ENCODE assay signal across 12 cellular contexts in genomic region chr18:64713284-64713683, GRCh38.
DNase-seq lines count a peak whose midpoint lies in the region; ATAC-seq and TF ChIP-seq lines count a peak whose summit lies in the region.
"Had no signal": no experiment of that assay in that cellular context is flagged by ENCODE, and none has a peak within 500 bp of the region (broad histone marks: within the 10 kb centered on the region; RNA-seq: fewer than 3 reads in every experiment).

No MANE protein-coding gene starts in this region.

- DNase-seq in GM12864 (ENCODE audit: low read depth) = peak; percentile 5
- peak; percentile 87 for DNase-seq in OCI-LY7 (ENCODE audit: low spot score)
- DNase-seq in NCI-H748 (lab: John Stamatoyannopoulos, UW; ENCODE audit: unreplicated experiment) = no peak
- DNase-seq in activated naive CD8-positive, alpha-beta T cell treated with anti-CD3 and anti-CD28 coated beads, Interleukin-2, amount 50 U/mL, for 24 hours = no peak
- DNase-seq in stimulated activated CD4-positive, alpha-beta T cell treated with anti-CD3 and anti-CD28 coated beads, Interleukin-4, amount 100 ng/mL, for 24 hours = no peak
- DNase-seq in stimulated activated CD4-positive, alpha-beta T cell treated with anti-CD3 and anti-CD28 coated beads, Interleukin-2, amount 100 ng/mL, for 48 hours = no peak
- DNase-seq: activated CD4-positive, alpha-beta T cell treated with anti-CD3 and anti-CD28 coated beads for 48 hours; Kasumi-1; mesendoderm had no signal

- no peaks in the 10 kb centered on the region for H3K36me3 Mint-ChIP-seq in activated naive CD8-positive, alpha-beta T cell treated with anti-CD3 and anti-CD28 coated beads, Interleukin-2, amount 50 U/mL, for 24 hours (ENCODE audit: low read depth)

- peaks cover 19% of the 10 kb centered on the region for H3K36me3 ChIP-seq in OCI-LY7 (ENCODE audit: insufficient read depth, low read length)

- H3K4me1 ChIP-seq in OCI-LY7 (ENCODE audit: insufficient read depth, low read length, poor library complexity, severe bottlenecking) = peaks cover 35% of the 10 kb centered on the region

- H3K9me2 ChIP-seq in OCI-LY7 (ENCODE audit: insufficient read depth, low read length) = no peaks in the 10 kb centered on the region

- CTCF ChIA-PET in OCI-LY7 (lab: Charles Lee; ENCODE audit: unreplicated experiment) = no interaction called here

- H3K4me1 Mint-ChIP-seq in activated naive CD8-positive, alpha-beta T cell treated with anti-CD3 and anti-CD28 coated beads, Interleukin-2, amount 50 U/mL, for 24 hours = peaks cover 5% of the 10 kb centered on the region

- BruUV-seq in OCI-LY7 (replicated peaks; lab: Mats Ljungman, UMichigan) = no TSS peak

- H2AFZ ChIP-seq in OCI-LY7 (ENCODE audit: low read length) = peak overlapping the region; percentile 81; the same call in 1 of the 2 replicates

- peak overlapping the region; percentile 58 for H3K4me2 ChIP-seq in OCI-LY7 (ENCODE audit: low read length)

- ATAC-seq in GM21360 (IDR thresholded peaks at IDR 0.05; ENCODE audit: unreplicated experiment) (peak; percentile 94), HG03108 (IDR thresholded peaks at IDR 0.05; ENCODE audit: unreplicated experiment) (peak; percentile 86)
- ATAC-seq in activated naive CD8-positive, alpha-beta T cell treated with anti-CD3 and anti-CD28 coated beads, Interleukin-2, amount 50 U/mL, for 24 hours = no peak

- no peak overlapping the region for H3K4me3 Mint-ChIP-seq in activated naive CD8-positive, alpha-beta T cell treated with anti-CD3 and anti-CD28 coated beads, Interleukin-2, amount 50 U/mL, for 24 hours

- H3K79me2 ChIP-seq in OCI-LY7 (ENCODE audit: insufficient read depth, low read depth, low read length) = no peaks in the 10 kb centered on the region

- no peaks in the 10 kb centered on the region for H3K9me3 Mint-ChIP-seq in activated naive CD8-positive, alpha-beta T cell treated with anti-CD3 and anti-CD28 coated beads, Interleukin-2, amount 50 U/mL, for 24 hours

- H3K27me3 Mint-ChIP-seq in activated naive CD8-positive, alpha-beta T cell treated with anti-CD3 and anti-CD28 coated beads, Interleukin-2, amount 50 U/mL, for 24 hours = no peaks in the 10 kb centered on the region

- H3K27ac ChIP-seq in OCI-LY7 (ENCODE audit: low read depth, low read length, poor library complexity, severe bottlenecking) = peak overlapping the region; percentile 89
- H3K27ac ChIP-seq: C4-2B had no signal

- H3K9me3 ChIP-seq in OCI-LY7 (ENCODE audit: low read length) = no peaks in the 10 kb centered on the region

- no peak for TF ChIP-seq CTCF in GM12864 (IDR thresholded peaks at IDR 0.05; ENCODE audit: low read depth, low read length, missing control alignments)
- no peak for TF ChIP-seq CTCF in OCI-LY7 (conservative IDR thresholded peaks at IDR 0.05; ENCODE audit: low read length)

- H3K4me3 ChIP-seq in GM12864 (ENCODE audit: low read depth, low read length) = no peak overlapping the region
- peak overlapping the region; percentile 25 for H3K4me3 ChIP-seq in OCI-LY7 (ENCODE audit: low read depth, low read length, poor library complexity, severe bottlenecking)

- H4K20me1 ChIP-seq in OCI-LY7 (ENCODE audit: insufficient read depth, low read length) = no peaks in the 10 kb centered on the region

- POLR2A ChIA-PET in OCI-LY7 (lab: Charles Lee) = no interaction called here

- no peak overlapping the region for H3K27ac Mint-ChIP-seq in activated naive CD8-positive, alpha-beta T cell treated with anti-CD3 and anti-CD28 coated beads, Interleukin-2, amount 50 U/mL, for 24 hours

- intact Hi-C loops in OCI-LY7 (cut with micrococcal nuclease; ENCODE audit: unreplicated experiment) = loop anchor here (5.0 kb wide), 1 partner anchor 36 kb away; no protein-coding TSS in a partner anchor

Comparison
In these comparisons a context has a peak if more than half of its experiments do, and no peak if none do; other contexts are left out.
1. DNase-seq: peak in GM12864 (single experiment) and OCI-LY7 (single experiment); none in NCI-H748 (single experiment), activated naive CD8-positive, alpha-beta T cell treated with anti-CD3 and anti-CD28 coated beads, Interleukin-2, amount 50 U/mL, for 24 hours (single experiment), stimulated activated CD4-positive, alpha-beta T cell treated with anti-CD3 and anti-CD28 coated beads, Interleukin-4, amount 100 ng/mL, for 24 hours (single experiment) and stimulated activated CD4-positive, alpha-beta T cell treated with anti-CD3 and anti-CD28 coated beads, Interleukin-2, amount 100 ng/mL, for 48 hours (0 of 2).